In genomic region chr5:73908440-73908839, GRCh38 we compare ENCODE assay signal across 17 cellular contexts.
DNase-seq lines count a peak whose midpoint lies in the region; ATAC-seq and TF ChIP-seq lines count a peak whose summit lies in the region.
"Had no signal": no experiment of that assay in that cellular context is flagged by ENCODE, and none has a peak within 500 bp of the region (broad histone marks: within the 10 kb centered on the region; RNA-seq: fewer than 3 reads in every experiment).

No MANE protein-coding gene starts in this region.

- H3K9me2 ChIP-seq in OCI-LY7 (ENCODE audit: insufficient read depth, low read length) = no peaks in the 10 kb centered on the region

- POLR2A ChIA-PET in WTC11 (lab: Charles Lee) (no interaction called here), OCI-LY7 (lab: Charles Lee) (no interaction called here)

- H3K4me1 ChIP-seq in OCI-LY7 (ENCODE audit: insufficient read depth, low read length, poor library complexity, severe bottlenecking) = peaks cover 5% of the 10 kb centered on the region
- H3K4me1 ChIP-seq: BE2C, Peyer's patch had no signal

- no peak overlapping the region for H3K27ac ChIP-seq in OCI-LY7 (ENCODE audit: low read depth, low read length, poor library complexity, severe bottlenecking)
- H3K27ac ChIP-seq: Peyer's patch had no signal

- H3K4me2 ChIP-seq in OCI-LY7 (ENCODE audit: low read length) = no peak overlapping the region

- no TSS peak for BruUV-seq in OCI-LY7 (replicated peaks; lab: Mats Ljungman, UMichigan)

- peaks cover 14% of the 10 kb centered on the region for H3K9me3 Mint-ChIP-seq in WTC11
- no peaks in the 10 kb centered on the region for H3K9me3 Mint-ChIP-seq in endothelial cell (ENCODE audit: unreplicated experiment)
- H3K9me3 Mint-ChIP-seq: CD4-positive, alpha-beta memory T cell had no signal

- CTCF ChIA-PET in WTC11 (lab: Charles Lee) = no interaction called here
- CTCF ChIA-PET in OCI-LY7 (lab: Charles Lee; ENCODE audit: unreplicated experiment) = no interaction called here

- H3K9me3 ChIP-seq in OCI-LY7 (ENCODE audit: low read length) = no peaks in the 10 kb centered on the region
- H3K9me3 ChIP-seq: BE2C, MG63, Peyer's patch had no signal

- no peak for ATAC-seq in WTC11
- no peak for ATAC-seq in GM19351 (IDR thresholded peaks at IDR 0.05; ENCODE audit: unreplicated experiment)

- H3K36me3 Mint-ChIP-seq in WTC11 (no peaks in the 10 kb centered on the region), endothelial cell (ENCODE audit: low read depth, unreplicated experiment) (no peaks in the 10 kb centered on the region)
- H3K36me3 Mint-ChIP-seq: CD4-positive, alpha-beta memory T cell had no signal

- H3K27ac Mint-ChIP-seq in WTC11 = no peak overlapping the region
- no peak overlapping the region for H3K27ac Mint-ChIP-seq in endothelial cell (ENCODE audit: unreplicated experiment)
- H3K27ac Mint-ChIP-seq: CD4-positive, alpha-beta memory T cell had no signal

- H3K36me3 ChIP-seq in OCI-LY7 (ENCODE audit: insufficient read depth, low read length) = no peaks in the 10 kb centered on the region

- H3K4me3 Mint-ChIP-seq in WTC11 (no peak overlapping the region), endothelial cell (ENCODE audit: unreplicated experiment) (no peak overlapping the region)
- H3K4me3 Mint-ChIP-seq: CD4-positive, alpha-beta memory T cell had no signal

- H3K4me3 ChIP-seq in cardiac fibroblast (replicated peaks in 1 of 2; ENCODE audit: low read depth in 2 of 2, low read length in 2 of 2) (no peak overlapping the region), fibroblast of the aortic adventitia (ENCODE audit: low read depth, low read length) (no peak overlapping the region), OCI-LY7 (ENCODE audit: low read depth, low read length, poor library complexity, severe bottlenecking) (no peak overlapping the region)
- H3K4me3 ChIP-seq: MG63, Peyer's patch had no signal

- no peaks in the 10 kb centered on the region for H3K27me3 Mint-ChIP-seq in WTC11 (ENCODE audit: low read depth)
- no peaks in the 10 kb centered on the region for H3K27me3 Mint-ChIP-seq in endothelial cell (ENCODE audit: unreplicated experiment)

- no peaks in the 10 kb centered on the region for H3K79me2 ChIP-seq in OCI-LY7 (ENCODE audit: insufficient read depth, low read depth, low read length)

- intact Hi-C loops in OCI-LY7 (cut with micrococcal nuclease; ENCODE audit: unreplicated experiment) = no loop called here

- no peak for TF ChIP-seq CTCF in cardiac fibroblast (IDR thresholded peaks at IDR 0.05; ENCODE audit: low read depth, low read length)
- TF ChIP-seq CTCF in fibroblast of the aortic adventitia (IDR thresholded peaks at IDR 0.05; ENCODE audit: insufficient read depth, low read length) = no peak
- TF ChIP-seq CTCF in WTC11 (IDR thresholded peaks at IDR 0.05) = no peak
- no peak for TF ChIP-seq CTCF in OCI-LY7 (conservative IDR thresholded peaks at IDR 0.05; ENCODE audit: low read length)
- TF ChIP-seq CTCF in endothelial cell (IDR thresholded peaks at IDR 0.05; ENCODE audit: unreplicated experiment) = no peak

- no peaks in the 10 kb centered on the region for H3K4me1 Mint-ChIP-seq in WTC11
- H3K4me1 Mint-ChIP-seq in endothelial cell (ENCODE audit: unreplicated experiment) = no peaks in the 10 kb centered on the region
- H3K4me1 Mint-ChIP-seq: CD4-positive, alpha-beta memory T cell had no signal

- no peak overlapping the region for H2AFZ ChIP-seq in OCI-LY7 (ENCODE audit: low read length)

- DNase-seq in DMS 273 (lab: John Stamatoyannopoulos, UW; ENCODE audit: unreplicated experiment) (peak; percentile 79), NCI-H446 (lab: John Stamatoyannopoulos, UW) (peak; percentile 59 to 87), cardiac fibroblast (ENCODE audit: low read depth in 2 of 2) (peak; percentile 39 to 49), fibroblast of the aortic adventitia (ENCODE audit: low read depth) (peak; percentile 34), WTC11 (ENCODE audit: low spot score) (no peak), OCI-LY7 (ENCODE audit: low spot score) (no peak), endothelial cell (ENCODE audit: low spot score) (no peak)
- DNase-seq: BE2C; CD4-positive, alpha-beta memory T cell; KG1; MG63; NCI-H1417 treated with DMSO at 0.1 percent for 48 hours; NCI-H2227 treated with DMSO at 0.1 percent for 48 hours; NCI-H748 treated with DMSO at 0.1 percent for 48 hours; Peyer's patch; Right ventricle myocardium superior had no signal

- H4K20me1 ChIP-seq in OCI-LY7 (ENCODE audit: insufficient read depth, low read length) = no peaks in the 10 kb centered on the region

TF ChIP-seq in WTC11, 78 proteins besides CTCF, POLR2A, EP300 and RAD21:
- TF ChIP-seq CBFB (CRISPR knock-in tag; IDR thresholded peaks at IDR 0.05; ENCODE audit: low read depth) (no peak), NFE2L1 (CRISPR knock-in tag; IDR thresholded peaks at IDR 0.05) (no peak), ZBTB21 (CRISPR knock-in tag; IDR thresholded peaks at IDR 0.05; ENCODE audit: borderline replicate concordance) (no peak), ZNF121 (CRISPR knock-in tag; IDR thresholded peaks at IDR 0.05) (no peak), CREM (CRISPR knock-in tag; IDR thresholded peaks at IDR 0.05) (no peak), ATF6 (CRISPR knock-in tag; IDR thresholded peaks at IDR 0.05) (no peak), ERG (CRISPR knock-in tag; IDR thresholded peaks at IDR 0.05) (no peak), ATF2 (CRISPR knock-in tag; IDR thresholded peaks at IDR 0.05; ENCODE audit: borderline replicate concordance, low read depth) (no peak), GABPB1 (CRISPR knock-in tag; IDR thresholded peaks at IDR 0.05) (no peak), HMGA2 (CRISPR knock-in tag; IDR thresholded peaks at IDR 0.05) (no peak)
TF ChIP-seq in WTC11: peak in this region for 0.

Comparison
In these comparisons a context has a peak if more than half of its experiments do, and no peak if none do; other contexts are left out.
1. DNase-seq: peak in DMS 273 (single experiment), NCI-H446 (2 of 2), cardiac fibroblast (2 of 2) and fibroblast of the aortic adventitia (single experiment); none in WTC11 (single experiment), OCI-LY7 (single experiment) and endothelial cell (single experiment).